In genomic region chr14:95562892-95563685, GRCh38 we compare ENCODE assay signal across 13 cellular contexts. TPM values are rescaled to one million over a fixed set of nuclear protein-coding genes. Genes with fewer than 3 reads are reported as not detected.
DNase-seq lines count a peak whose midpoint lies in the region; ATAC-seq, FAIRE-seq and TF ChIP-seq lines count a peak whose summit lies in the region.
"Had no signal": no experiment of that assay in that cellular context is flagged by ENCODE, and none has a peak within 500 bp of the region (broad histone marks: within the 10 kb centered on the region; RNA-seq: fewer than 3 reads in every experiment).

No MANE protein-coding gene starts in this region.

- in situ Hi-C loops in K562 (cut with MboI): loop anchor here (25.0 kb wide), 2 partner anchors 699 to 849 kb away; partner anchors contain the start of gene BDKRB1

- CTCF ChIA-PET in K562 (lab: Yijun Ruan, JAX; ENCODE audit: low intra/inter-chr PET ratio): interaction anchor here (0.9 kb wide), 1 partner anchor 861 kb away, joined by 4 read pairs; no protein-coding TSS in a partner anchor

- BruUV-seq in K562 (replicated peaks; lab: Mats Ljungman, UMichigan): no TSS peak

- no peak for ATAC-seq in K562
- no peak for ATAC-seq in foreskin keratinocyte
- no peak for ATAC-seq in HG03520 (IDR thresholded peaks at IDR 0.05; ENCODE audit: unreplicated experiment)

- H3K4me1 ChIP-seq in K562 (replicated peaks in 1 of 2; ENCODE audit: control insufficient read depth in 2 of 2, insufficient read depth in 2 of 2, low read length in 2 of 2): no peaks in the 10 kb centered on the region; a peak in 1 of 5 replicates
- peaks cover 0 to 9% (median 3%) of the 10 kb centered on the region in 4 donors for H3K4me1 ChIP-seq in liver (ENCODE audit: control insufficient read depth in 4 of 4, insufficient read depth in 4 of 4, low read length in 3 of 4)
- no peaks in the 10 kb centered on the region for H3K4me1 ChIP-seq in thyroid gland
- no peaks in the 10 kb centered on the region for H3K4me1 ChIP-seq in foreskin keratinocyte
- H3K4me1 ChIP-seq: SJSA1 had no signal

- no peaks in the 10 kb centered on the region for H3K9me1 ChIP-seq in K562 (ENCODE audit: control insufficient read depth, insufficient read depth, low read length)

- H3K9me3 ChIP-seq in K562 (replicated peaks; ENCODE audit: control insufficient read depth, insufficient read depth, low read depth, low read length) (no peaks in the 10 kb centered on the region), liver (ENCODE audit: control insufficient read depth in 4 of 4, low read length in 3 of 4) (no peaks in the 10 kb centered on the region), thyroid gland (no peaks in the 10 kb centered on the region)
- H3K9me3 ChIP-seq: SJSA1 had no signal

- no peaks in the 10 kb centered on the region for H3K79me2 ChIP-seq in K562 (ENCODE audit: control insufficient read depth, insufficient read depth, low read length)

- no peak for TF ChIP-seq RAD21 in K562 (CRISPR knock-in tag; conservative IDR thresholded peaks at IDR 0.05 in 1 of 2, IDR thresholded peaks at IDR 0.05 in 1 of 2)
- no peak for TF ChIP-seq RAD21 in liver (IDR thresholded peaks at IDR 0.05)

- POLR2A ChIA-PET in K562 (lab: Yijun Ruan, JAX): interaction anchor here (0.5 kb wide), 2 partner anchors 194 to 555 kb away, joined by 3 read pairs; no protein-coding TSS in a partner anchor

- H3K36me3 ChIP-seq in K562 (ENCODE audit: control insufficient read depth, insufficient read depth, low read length) (no peaks in the 10 kb centered on the region), liver (ENCODE audit: control insufficient read depth in 4 of 4, insufficient read depth in 3 of 4, low read depth in 1 of 4, low read length in 3 of 4) (no peaks in the 10 kb centered on the region), thyroid gland (no peaks in the 10 kb centered on the region)
- H3K36me3 ChIP-seq: SJSA1 had no signal

- DNase-seq in NCI-H748 (lab: John Stamatoyannopoulos, UW; ENCODE audit: unreplicated experiment): peak; percentile 30
- DNase-seq in NCI-H748 treated with DMSO at 0.1 percent for 48 hours (lab: John Stamatoyannopoulos, UW): no peak
- no peak for DNase-seq in K562 (ENCODE audit: extremely low read depth in 1 of 4, low spot score in 3 of 4)
- DNase-seq in thyroid gland: peak; percentile 37 to 65
- DNase-seq in NK-92 treated with Interleukin-12 subunit alpha and Interleukin-12 subunit beta, amount 100 ng/mL, for 24 hours (lab: John Stamatoyannopoulos, UW): no peak
- DNase-seq in foreskin keratinocyte: no peak
- DNase-seq: activated CD4-positive, alpha-beta T cell treated with anti-CD3 and anti-CD28 coated beads for 1 hour; hippocampal formation; NCI-H2171 treated with DMSO at 0.1 percent for 48 hours had no signal

- H3K27me3 ChIP-seq in K562 (ENCODE audit: control insufficient read depth in 2 of 2, insufficient read depth in 2 of 2, low read length in 2 of 2) (0 out of 5 replicates have a peak, but pooled peaks cover 0 to 12% of the 10 kb centered on the region in 2 experiments), liver (ENCODE audit: control insufficient read depth in 4 of 4, insufficient read depth in 4 of 4, low read length in 3 of 4) (no peaks in the 10 kb centered on the region), thyroid gland (no peaks in the 10 kb centered on the region), foreskin keratinocyte (no peaks in the 10 kb centered on the region)
- H3K27me3 ChIP-seq: SJSA1 had no signal

- H4K20me1 ChIP-seq in K562 (replicated peaks; ENCODE audit: control insufficient read depth, insufficient read depth, low read length): no peaks in the 10 kb centered on the region

- FAIRE-seq in K562 (lab: Jason Lieb, UNC): no peak
- FAIRE-seq: colon had no signal

- intact Hi-C loops in K562 (cut with micrococcal nuclease) (loop anchor here (5.0 to 10.0 kb wide), 4 partner anchors 44 to 862 kb away; partner anchors contain the start of gene TCL1B), thyroid gland (cut with DNase I) (loop anchor here (5.0 to 10.0 kb wide), 2 partner anchors 202 to 429 kb away; no protein-coding TSS in a partner anchor)

- no peak for TF ChIP-seq CTCF in K562 (IDR thresholded peaks at IDR 0.05 in 2 of 3, conservative IDR thresholded peaks at IDR 0.05 in 1 of 3; ENCODE audit: insufficient read depth in 2 of 3, low read depth in 1 of 3, low read length in 3 of 3)
- no peak for TF ChIP-seq CTCF in liver (IDR thresholded peaks at IDR 0.05; ENCODE audit: low read depth, low read length, missing input control)
- no peak for TF ChIP-seq CTCF in thyroid gland (IDR thresholded peaks at IDR 0.05)
- no peak for TF ChIP-seq CTCF in foreskin keratinocyte (conservative IDR thresholded peaks at IDR 0.05)

- H3K9ac ChIP-seq in K562 (ENCODE audit: insufficient read depth in 1 of 2, low read depth in 2 of 2, low read length in 2 of 2) (no peak overlapping the region), liver (ENCODE audit: low read depth in 1 of 2, low read length in 2 of 2) (no peak overlapping the region)

- H3K4me3 ChIP-seq in K562: no peak overlapping the region
- peak overlapping the region in 2 of 3 donors; percentile 0 to 29 for H3K4me3 ChIP-seq in liver (ENCODE audit: low read depth in 1 of 3, low read length in 3 of 3)
- H3K4me3 ChIP-seq in thyroid gland (replicated peaks in 1 of 3): no peak overlapping the region
- H3K4me3 ChIP-seq: SJSA1 had no signal

- H2AFZ ChIP-seq in K562 (ENCODE audit: low read depth, low read length): no peak overlapping the region

- TF ChIP-seq EP300 in K562 (IDR thresholded peaks at IDR 0.05; ENCODE audit: low read length): no peak

- WGBS in K562 (ENCODE audit: insufficient coverage, low coverage, missing lambda C conversion rate): 12% methylated on average over 16 of the region's 18 CpGs
- WGBS in liver: 68% methylated on average over 18 of the region's 18 CpGs
- WGBS in thyroid gland, 2 donors: 63 to 69% methylated on average over 17 to 18 of the region's 18 CpGs

- H3K27ac ChIP-seq in K562 (ENCODE audit: extremely low read depth, low read depth, low read length) (no peak overlapping the region), liver (ENCODE audit: low read depth in 1 of 2, low read length in 2 of 2) (no peak overlapping the region), thyroid gland (no peak overlapping the region), foreskin keratinocyte (no peak overlapping the region)
- H3K27ac ChIP-seq: SJSA1 had no signal

- TF ChIP-seq POLR2A in K562 (conservative IDR thresholded peaks at IDR 0.05): no peak
- no peak for TF ChIP-seq POLR2A in thyroid gland (IDR thresholded peaks at IDR 0.05)

- peak overlapping the region; percentile 25 for H3K4me2 ChIP-seq in K562 (ENCODE audit: insufficient read depth, low read length)

TF ChIP-seq in K562, 482 proteins besides CTCF, POLR2A, EP300 and RAD21 (continues in another document):
- TF ChIP-seq PHB (CRISPR knock-in tag; IDR thresholded peaks at IDR 0.05): no peak
- TF ChIP-seq CBX1 (IDR thresholded peaks at IDR 0.05; ENCODE audit: low read depth): no peak

TF ChIP-seq in liver, 16 proteins besides CTCF, POLR2A, EP300 and RAD21 (continues in another document):
- TF ChIP-seq YY1 (IDR thresholded peaks at IDR 0.05) (no peak), SP1 (IDR thresholded peaks at IDR 0.05) (no peak)

RNA-seq across cellular contexts. Expression of gene GLRX5, which starts 28.2 kb away (rescaled TPM):
- total RNA-seq in K562 (2011; cell fraction: chromatin; rRNA removed; ENCODE audit: low replicate concordance): 11.5 and 14.3 TPM in 2 replicates
- total RNA-seq in K562 (2011; cell fraction: nucleolus; rRNA removed): 8.3 and 11.6 TPM in 2 replicates
- total RNA-seq in K562 (2011; cell fraction: nucleoplasm; rRNA removed): 19.2 and 24.9 TPM in 2 replicates
- total RNA-seq in K562 (2014; rRNA removed) (78.4 and 97.8 TPM in 2 replicates), K562 (2014; rRNA removed; fragmentation: Illumina TruSeq; extraction: Trizol) (85.5 and 97.4 TPM in 2 replicates), K562 (2015; rRNA removed; fragmentation: Illumina TruSeq; extraction: Trizol) (56.4 and 57.9 TPM in 2 replicates), K562 (2021) (66.8 and 68.0 TPM in 2 replicates), liver (100 to 1,000 TPM in 1 of 2 donors, 10 to 100 TPM in 1; 28.4 to 172 TPM), thyroid gland (10 to 100 TPM; 33.9 to 64.1 (median 41.3) TPM), foreskin keratinocyte (47.8 and 48.6 TPM in 2 replicates)
- polyA plus RNA-seq in K562 (2011; rRNA removed) (63.8 and 85.2 TPM in 2 replicates), K562 (2014; fragmentation: Illumina TruSeq; extraction: Trizol) (92.8 and 96.8 TPM in 2 replicates), K562 (2014; fragmentation: Nextera tagmentation; extraction: Ambion mirVana) (10 to 100 TPM; 16.7 to 20.0 TPM), K562 (2014; rRNA removed) (66.4 and 73.9 TPM in 2 replicates), liver (10 to 100 TPM; 34.1 to 45.3 TPM), foreskin keratinocyte (70.0 and 70.4 TPM in 2 replicates)
- 31.1 and 72.2 TPM in 2 replicates for polyA plus RNA-seq in K562 (2011; cell fraction: cytosol; rRNA removed)
- 9.8 and 21.8 TPM in 2 replicates for polyA plus RNA-seq in K562 (2011; cell fraction: nucleus; rRNA removed)
- polyA plus RNA-seq in K562 (2012): 53.4 and 78.6 TPM in 2 replicates
- 32.8 and 34.4 TPM in 2 replicates for polyA minus RNA-seq in K562 (2011; rRNA and poly(A)+ RNA removed)
- polyA minus RNA-seq in K562 (2011; cell fraction: cytosol; rRNA and poly(A)+ RNA removed): 17.5 and 24.9 TPM in 2 replicates
- 5.8 and 14.6 TPM in 2 replicates for polyA minus RNA-seq in K562 (2011; cell fraction: nucleus; rRNA and poly(A)+ RNA removed)

RNA-seq across cellular contexts. Expression of gene SYNE3, which starts 46.6 kb away (rescaled TPM):
- 2.1 and 2.6 TPM in 2 replicates for total RNA-seq in K562 (2011; cell fraction: chromatin; rRNA removed; ENCODE audit: low replicate concordance)
- 1.2 and 1.3 TPM in 2 replicates for total RNA-seq in K562 (2011; cell fraction: nucleolus; rRNA removed)
- 1.8 and 2.3 TPM in 2 replicates for total RNA-seq in K562 (2011; cell fraction: nucleoplasm; rRNA removed)
- total RNA-seq in K562 (2014; rRNA removed): 0.94 and 2.7 TPM in 2 replicates
- total RNA-seq in K562 (2014; rRNA removed; fragmentation: Illumina TruSeq; extraction: Trizol): 0.55 and 0.67 TPM in 2 replicates
- 0.47 and 0.79 TPM in 2 replicates for total RNA-seq in K562 (2015; rRNA removed; fragmentation: Illumina TruSeq; extraction: Trizol)
- total RNA-seq in K562 (2021): 2.2 and 3.1 TPM in 2 replicates
- polyA plus RNA-seq in K562 (2011; rRNA removed): 0.15 and 0.95 TPM in 2 replicates
- polyA plus RNA-seq in K562 (2011; cell fraction: cytosol; rRNA removed): 0.10 and 0.47 TPM in 2 replicates
- polyA plus RNA-seq in K562 (2011; cell fraction: nucleus; rRNA removed): 0.40 and 1.4 TPM in 2 replicates
- polyA plus RNA-seq in K562 (2012): 1.1 and 2.8 TPM in 2 replicates
- polyA plus RNA-seq in K562 (2014; fragmentation: Illumina TruSeq; extraction: Trizol): 0.61 and 0.71 TPM in 2 replicates
- polyA plus RNA-seq in K562 (2014; fragmentation: Nextera tagmentation; extraction: Ambion mirVana): under 1 TPM; 0.04 to 0.08 TPM
- 1.7 and 1.8 TPM in 2 replicates for polyA plus RNA-seq in K562 (2014; rRNA removed)
- 0.14 and 1.0 TPM in 2 replicates for polyA minus RNA-seq in K562 (2011; rRNA and poly(A)+ RNA removed)
- 0.82 TPM in 1 of 2 replicates, not detected in the other for polyA minus RNA-seq in K562 (2011; cell fraction: cytosol; rRNA and poly(A)+ RNA removed)
- polyA minus RNA-seq in K562 (2011; cell fraction: nucleus; rRNA and poly(A)+ RNA removed): 0.13 and 2.0 TPM in 2 replicates
- total RNA-seq in liver: 1 to 10 TPM; 8.3 to 9.0 TPM
- polyA plus RNA-seq in liver: 1 to 10 TPM in 1 of 2 donors, under 1 TPM in 1; 0.47 to 1.1 TPM
- total RNA-seq in thyroid gland: 10 to 100 TPM in 3 of 4 donors, 1 to 10 TPM in 1; 9.7 to 21.9 (median 17.6) TPM
- total RNA-seq in foreskin keratinocyte: 5.7 and 7.7 TPM in 2 replicates
- polyA plus RNA-seq in foreskin keratinocyte: 1.2 and 1.3 TPM in 2 replicates

Comparison
In these comparisons a context has a peak if more than half of its experiments do, and no peak if none do; other contexts are left out.
1. DNase-seq: peak in NCI-H748 (single experiment) and thyroid gland (2 of 2); none in NCI-H748 treated with DMSO at 0.1 percent for 48 hours (single experiment), K562 (0 of 4), NK-92 treated with Interleukin-12 subunit alpha and Interleukin-12 subunit beta, amount 100 ng/mL, for 24 hours (single experiment) and foreskin keratinocyte (0 of 2).
2. H3K4me3 ChIP-seq: peak in liver (2 of 3); none in K562 (single experiment) and thyroid gland (0 of 3).